ENCODE assay signal across 25 cellular contexts in the genomic region with DNA sequence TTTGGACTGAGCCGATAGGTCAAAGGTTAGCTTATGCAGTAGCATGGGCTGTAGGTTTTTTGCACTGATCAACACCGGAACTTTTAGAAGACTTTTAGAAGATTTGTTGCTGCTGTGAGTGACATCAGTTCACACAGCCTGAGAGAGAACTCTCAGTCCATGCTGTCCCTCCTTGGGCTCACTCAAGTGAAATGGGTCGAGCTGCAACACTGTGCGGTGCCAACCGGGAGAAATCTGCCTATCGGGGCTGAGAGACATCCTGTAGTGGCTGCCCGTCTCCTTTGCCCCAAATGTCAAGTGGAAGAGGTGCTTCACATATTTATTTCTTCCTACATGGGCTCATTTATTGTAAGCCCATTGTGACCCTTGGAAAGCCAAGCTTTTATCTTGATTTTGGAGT.
"Had no signal": no experiment of that assay in that cellular context is flagged by ENCODE, and none has a peak within 500 bp of the region (broad histone marks: within the 10 kb centered on the region; RNA-seq: fewer than 3 reads in every experiment).

No MANE protein-coding gene starts in this region.

- H3K27ac Mint-ChIP-seq: mesothelial cell of epicardium; naive B cell; natural killer cell; stimulated activated naive B cell treated with anti-CD40 and anti-IgM and Interleukin-4, amounts not matched to agents 10 μg/mL and 1 μg/mL and 100 μg/mL, for 72 hours had no signal

- H3K4me1 Mint-ChIP-seq: naive B cell; natural killer cell; stimulated activated naive B cell treated with anti-CD40 and anti-IgM and Interleukin-4, amounts not matched to agents 10 μg/mL and 1 μg/mL and 100 μg/mL, for 72 hours had no signal

- H3K4me3 Mint-ChIP-seq: mesothelial cell of epicardium; naive B cell; natural killer cell; nephron progenitor cell; stimulated activated naive B cell treated with anti-CD40 and anti-IgM and Interleukin-4, amounts not matched to agents 10 μg/mL and 1 μg/mL and 100 μg/mL, for 72 hours had no signal

- H3K36me3 ChIP-seq: left ventricle myocardium inferior, ovary, prostate gland, thyroid gland, transverse colon, upper lobe of left lung had no signal

- DNase-seq: islet precursor cell; left ventricle myocardium inferior; mesendoderm; naive B cell; natural killer cell; nephron progenitor cell; ovary; retina; right cardiac atrium; stimulated activated CD4-positive, alpha-beta T cell treated with anti-CD3 and anti-CD28 coated beads, Interleukin-12 subunit alpha, Interleukin-12 subunit beta, amount 100 ng/mL, for 4 hours; stimulated activated CD4-positive, alpha-beta T cell treated with anti-CD3 and anti-CD28 coated beads, Interleukin-15, amount 100 ng/mL, for 24 hours; stimulated activated CD4-positive, alpha-beta T cell treated with anti-CD3 and anti-CD28 coated beads, Interleukin-2, amount 100 ng/mL, for 24 hours; stimulated activated CD4-positive, alpha-beta T cell treated with anti-CD3 and anti-CD28 coated beads, Interleukin-4, amount 100 ng/mL, for 1 hour; stimulated activated naive B cell treated with anti-CD40 and anti-IgM and Interleukin-4, amounts not matched to agents 10 μg/mL and 1 μg/mL and 100 μg/mL, for 72 hours; stimulated activated naive CD8-positive, alpha-beta T cell treated with anti-CD3 and anti-CD28 coated beads, Interleukin-15, Interleukin-2, amounts not matched to agents 100 U/mL and 50 U/mL, for 24 hours; stomach; testis; thyroid gland; transverse colon; upper lobe of left lung had no signal

- H3K4me3 ChIP-seq: left ventricle myocardium inferior, lung, ovary, prostate gland, skin epidermis, stomach, testis, thyroid gland, transverse colon, upper lobe of left lung, vagina had no signal

- H3K36me3 Mint-ChIP-seq: natural killer cell; stimulated activated naive B cell treated with anti-CD40 and anti-IgM and Interleukin-4, amounts not matched to agents 10 μg/mL and 1 μg/mL and 100 μg/mL, for 72 hours had no signal

- H3K27me3 ChIP-seq: ovary, stomach, testis, thyroid gland, transverse colon, upper lobe of left lung, vagina had no signal

- H3K9me3 Mint-ChIP-seq: natural killer cell had no signal
